ENCODE assay signal across 8 cellular contexts in genomic region chr1:204461331-204462228, GRCh38. TPM values are rescaled to one million over a fixed set of nuclear protein-coding genes. Genes with fewer than 3 reads are reported as not detected.
A peak's percentile ranks its signal among the peaks of the same experiment; 100 is the strongest.
DNase-seq lines count a peak whose midpoint lies in the region; TF ChIP-seq lines count a peak whose summit lies in the region.

No MANE protein-coding gene starts in this region.

- no peaks in the 10 kb centered on the region for H3K27me3 ChIP-seq in colonic mucosa

- H3K36me3 ChIP-seq in colonic mucosa, result peaks cover 4% of the 10 kb centered on the region

- H3K4me3 ChIP-seq in colonic mucosa, result no peak overlapping the region
- no peak overlapping the region for H3K4me3 ChIP-seq in skin epidermis

- TF ChIP-seq CTCF in colonic mucosa (IDR thresholded peaks at IDR 0.05), result no peak

- H3K27ac ChIP-seq in colonic mucosa (peak overlapping the region; percentile 16), skin epidermis (peak overlapping the region in 19 of 21 experiments; percentile 12 to 87 (median 65))

- H3K4me1 ChIP-seq in colonic mucosa, result no peaks in the 10 kb centered on the region

- DNase-seq in SKM-1 (lab: John Stamatoyannopoulos, UW; ENCODE audit: unreplicated experiment), result peak; percentile 27
- DNase-seq in colonic mucosa, result peak; percentile 36
- no peak for DNase-seq in RKO (ENCODE audit: low spot score)
- DNase-seq in hepatic stellate cell (ENCODE audit: low spot score), result no peak
- DNase-seq in NCI-H128 (lab: John Stamatoyannopoulos, UW; ENCODE audit: unreplicated experiment), result no peak
- DNase-seq in GM03348 (ENCODE audit: low spot score), result no peak

- intact Hi-C loops in colonic mucosa (cut with DNase I), result loop anchor here (2.0 kb wide), 1 partner anchor 13 kb away; no protein-coding TSS in a partner anchor

- in situ Hi-C loops in GM18951 (cut with MboI; ENCODE audit: low sequenced_read_pairs, unreplicated experiment), result no loop called here

- peak; percentile 41 for TF ChIP-seq POLR2A in GM18951 (IDR thresholded peaks at IDR 0.05; ENCODE audit: extremely low read depth, insufficient read depth, insufficient read length)

- H3K9ac ChIP-seq in colonic mucosa (ENCODE audit: low read depth in 2 of 2, low read length in 2 of 2), result no peak overlapping the region

- H3K9me3 ChIP-seq in colonic mucosa, result no peaks in the 10 kb centered on the region

RNA-seq across cellular contexts. Expression of gene PIK3C2B, which starts 33.0 kb away (rescaled TPM):
- total RNA-seq in colonic mucosa, result 10 to 100 TPM; 67.6 to 85.5 TPM

RNA-seq across cellular contexts. Expression of gene PPP1R15B, which starts 50.0 kb away (rescaled TPM):
- 10 to 100 TPM; 50.8 to 79.6 TPM for total RNA-seq in colonic mucosa

RNA-seq across cellular contexts. Expression of gene MDM4, which starts 54.6 kb away (rescaled TPM):
- 10 to 100 TPM; 43.7 to 49.8 TPM for total RNA-seq in colonic mucosa

Comparison
In these comparisons a context has a peak if more than half of its experiments do, and no peak if none do; other contexts are left out.
1. DNase-seq: peak in SKM-1 (single experiment) and colonic mucosa (single experiment); none in RKO (single experiment), hepatic stellate cell (single experiment), NCI-H128 (single experiment) and GM03348 (single experiment).